ENCODE assay signal across 12 cellular contexts in genomic region chr5:150144876-150145275, GRCh38. TPM values are rescaled to one million over a fixed set of nuclear protein-coding genes. Genes with fewer than 3 reads are reported as not detected.
DNase-seq lines count a peak whose midpoint lies in the region; ATAC-seq and TF ChIP-seq lines count a peak whose summit lies in the region.
"Had no signal": no experiment of that assay in that cellular context is flagged by ENCODE, and none has a peak within 500 bp of the region (broad histone marks: within the 10 kb centered on the region; RNA-seq: fewer than 3 reads in every experiment).

No MANE protein-coding gene starts in this region.

- H3K27me3 ChIP-seq in ascending aorta, result no peaks in the 10 kb centered on the region
- H3K27me3 ChIP-seq in mesendoderm (ENCODE audit: insufficient read depth, low read length, poor library complexity), result no peaks in the 10 kb centered on the region
- no peaks in the 10 kb centered on the region for H3K27me3 ChIP-seq in testis

- H3K18ac ChIP-seq in mesendoderm (ENCODE audit: low read length), result peak overlapping the region; percentile 33

- H2BK120ac ChIP-seq in mesendoderm (ENCODE audit: low read depth, low read length), result no peak overlapping the region

- H3K36me3 ChIP-seq in ascending aorta (no peaks in the 10 kb centered on the region), mesendoderm (ENCODE audit: control insufficient read depth, insufficient read depth, low read length) (no peaks in the 10 kb centered on the region), testis (ENCODE audit: low read depth, missing control alignments) (no peaks in the 10 kb centered on the region)

- H4K5ac ChIP-seq in mesendoderm (ENCODE audit: low read length), result no peak overlapping the region

- no peaks in the 10 kb centered on the region for H3K9me3 Mint-ChIP-seq in HFFc6
- H3K9me3 Mint-ChIP-seq in activated T-helper 17 cell treated with anti-CD3 and anti-CD28 coated beads, Interleukin-2, amount 50 U/mL, for 72 hours, result no peaks in the 10 kb centered on the region
- H3K9me3 Mint-ChIP-seq: activated T-cell treated with anti-CD3 and anti-CD28 coated beads, Interleukin-2, amount 50 U/mL, for 4 hours had no signal

- H3K23ac ChIP-seq in mesendoderm (ENCODE audit: low read length), result no peak overlapping the region

- H3K27ac ChIP-seq in ascending aorta (peak overlapping the region; percentile 98 to 99), mesendoderm (ENCODE audit: low read depth, low read length) (peak overlapping the region; percentile 47), testis (peak overlapping the region; percentile 55 to 86)

- intact Hi-C loops in ascending aorta (cut with DNase I) (loop anchor here (10.0 kb wide), 1 partner anchor 450 kb away; no protein-coding TSS in a partner anchor), testis (cut with DNase I; ENCODE audit: low total_unique reads) (no loop called here)

- no peaks in the 10 kb centered on the region for H3K79me1 ChIP-seq in mesendoderm (ENCODE audit: low read length)

- peaks cover 95% of the 10 kb centered on the region for H3K4me1 Mint-ChIP-seq in HFFc6 (ENCODE audit: low read depth)
- H3K4me1 Mint-ChIP-seq in activated T-helper 17 cell treated with anti-CD3 and anti-CD28 coated beads, Interleukin-2, amount 50 U/mL, for 72 hours, result no peaks in the 10 kb centered on the region

- no peak for DNase-seq in HFFc6
- no peak for DNase-seq in ascending aorta (ENCODE audit: low spot score in 2 of 2)
- no peak for DNase-seq in mesendoderm
- no peak for DNase-seq in testis
- no peak for DNase-seq in cerebellar nuclear complex (lab: John Stamatoyannopoulos, UW)
- DNase-seq: activated T-cell treated with anti-CD3 and anti-CD28 coated beads, Interleukin-2, amount 50 U/mL, for 4 hours; DMS153; left colon; NCI-H2227 treated with DMSO at 0.1 percent for 48 hours had no signal

- peaks cover 10% of the 10 kb centered on the region for H3K27me3 Mint-ChIP-seq in HFFc6 (ENCODE audit: insufficient read depth)
- H3K27me3 Mint-ChIP-seq in activated T-helper 17 cell treated with anti-CD3 and anti-CD28 coated beads, Interleukin-2, amount 50 U/mL, for 72 hours, result peaks cover 6% of the 10 kb centered on the region

- H2BK15ac ChIP-seq in mesendoderm (replicated peaks; ENCODE audit: low read depth), result no peak overlapping the region

- no peak overlapping the region for H3K4me2 ChIP-seq in mesendoderm (ENCODE audit: low read length)

- peak overlapping the region; percentile 99 for H3K27ac Mint-ChIP-seq in HFFc6
- no peak overlapping the region for H3K27ac Mint-ChIP-seq in activated T-helper 17 cell treated with anti-CD3 and anti-CD28 coated beads, Interleukin-2, amount 50 U/mL, for 72 hours

- WGBS in mesendoderm (ENCODE audit: extremely low coverage, insufficient coverage, low lambda C conversion rate), result no CpG with 5 or more reads among the region's 4 CpGs
- 45 to 48% methylated on average over 4 of the region's 4 CpGs for WGBS in testis, 2 donors

- peak overlapping the region; percentile 0 for H2BK5ac ChIP-seq in mesendoderm (ENCODE audit: low read length)

- H3K36me3 Mint-ChIP-seq in HFFc6 (ENCODE audit: low read depth), result peaks cover 30% of the 10 kb centered on the region
- H3K36me3 Mint-ChIP-seq in activated T-helper 17 cell treated with anti-CD3 and anti-CD28 coated beads, Interleukin-2, amount 50 U/mL, for 72 hours (ENCODE audit: low read depth), result no peaks in the 10 kb centered on the region

- TF ChIP-seq CTCF in HFFc6 (IDR thresholded peaks at IDR 0.05) (no peak), ascending aorta (IDR thresholded peaks at IDR 0.05) (no peak), testis (IDR thresholded peaks at IDR 0.05) (no peak)

- no peak overlapping the region for H3K4ac ChIP-seq in mesendoderm (ENCODE audit: low read depth, low read length)

- H3K79me2 ChIP-seq in mesendoderm (ENCODE audit: control insufficient read depth, insufficient read depth, low read length), result no peaks in the 10 kb centered on the region

- H3K4me3 ChIP-seq in ascending aorta (peak overlapping the region; percentile 11 to 46), mesendoderm (ENCODE audit: low read length) (no peak overlapping the region), testis (no peak overlapping the region)

- TF ChIP-seq POLR2A in testis (IDR thresholded peaks at IDR 0.05), result no peak

- peak overlapping the region; percentile 71 for H3K4me3 Mint-ChIP-seq in HFFc6
- no peak overlapping the region for H3K4me3 Mint-ChIP-seq in activated T-helper 17 cell treated with anti-CD3 and anti-CD28 coated beads, Interleukin-2, amount 50 U/mL, for 72 hours
- H3K4me3 Mint-ChIP-seq: activated T-cell treated with anti-CD3 and anti-CD28 coated beads, Interleukin-2, amount 50 U/mL, for 4 hours had no signal

- peak overlapping the region; percentile 38 for H3K56ac ChIP-seq in mesendoderm (ENCODE audit: low read length)

- H3K9ac ChIP-seq in mesendoderm (ENCODE audit: low read length), result no peak overlapping the region

- H4K8ac ChIP-seq in mesendoderm (ENCODE audit: low read depth, low read length), result no peak overlapping the region

- ATAC-seq in activated T-helper 17 cell treated with anti-CD3 and anti-CD28 coated beads, Interleukin-2, amount 50 U/mL, for 72 hours (replicated peaks), result no peak
- ATAC-seq in GM21381 (IDR thresholded peaks at IDR 0.05; ENCODE audit: unreplicated experiment), result no peak
- ATAC-seq: activated T-cell treated with anti-CD3 and anti-CD28 coated beads, Interleukin-2, amount 50 U/mL, for 4 hours; left colon had no signal

- H3K4me1 ChIP-seq in ascending aorta, result peaks cover 61 to 95% of the 10 kb centered on the region in 2 donors
- peaks cover 12% of the 10 kb centered on the region for H3K4me1 ChIP-seq in mesendoderm (ENCODE audit: control insufficient read depth, low read depth, low read length)
- H3K4me1 ChIP-seq in testis, result peaks cover 48% of the 10 kb centered on the region

- H2AK5ac ChIP-seq in mesendoderm (ENCODE audit: low read length), result no peak overlapping the region

- H3K9me3 ChIP-seq in ascending aorta (no peaks in the 10 kb centered on the region), testis (no peaks in the 10 kb centered on the region)

RNA-seq across cellular contexts. Expression of gene PDGFRB, which starts 10.8 kb away (rescaled TPM):
- 100 to 1,000 TPM; 137 to 208 (median 180) TPM for total RNA-seq in HFFc6 (2021; fragmentation: NEBNext Ultra II Directional; extraction: Animal tissue kit (Norgen Biotek cat#: 25700))
- 341 TPM for total RNA-seq in ascending aorta
- 15.5 TPM for polyA plus RNA-seq in mesendoderm (2013, experiment 1 of 2)
- polyA plus RNA-seq in mesendoderm (2013, experiment 2 of 2), result 14.7 TPM
- 10 to 100 TPM; 71.2 to 87.0 TPM for total RNA-seq in testis
- polyA plus RNA-seq in testis (ENCODE audit: insufficient read depth, low read depth, low replicate concordance), result 61.6 TPM
- under 1 TPM; 0.26 to 0.76 TPM for total RNA-seq in activated T-helper 17 cell treated with anti-CD3 and anti-CD28 coated beads, Interleukin-2, amount 50 U/mL, for 72 hours

RNA-seq across cellular contexts. Expression of gene CDX1, which starts 21.7 kb away (rescaled TPM):
- total RNA-seq in HFFc6 (2021; fragmentation: NEBNext Ultra II Directional; extraction: Animal tissue kit (Norgen Biotek cat#: 25700)), result under 1 TPM in 1 of 6 experiments, not detected in 5; 0.11 TPM
- total RNA-seq in ascending aorta (not detected), testis (1 to 10 TPM; 3.4 to 5.2 TPM)
- 4.8 TPM for polyA plus RNA-seq in mesendoderm (2013, experiment 1 of 2)
- polyA plus RNA-seq in mesendoderm (2013, experiment 2 of 2), result 4.8 TPM
- polyA plus RNA-seq in testis (ENCODE audit: insufficient read depth, low read depth, low replicate concordance), result 3.4 TPM
- not detected for total RNA-seq in activated T-helper 17 cell treated with anti-CD3 and anti-CD28 coated beads, Interleukin-2, amount 50 U/mL, for 72 hours
- total RNA-seq: M059J had no signal

RNA-seq across cellular contexts. Expression of gene SLC6A7, which starts 45.0 kb away (rescaled TPM):
- total RNA-seq in HFFc6 (2021; fragmentation: NEBNext Ultra II Directional; extraction: Animal tissue kit (Norgen Biotek cat#: 25700)), result not detected
- total RNA-seq in ascending aorta (not detected), testis (under 1 TPM in 1 of 2 donors, not detected in 1; 0.12 TPM)
- polyA plus RNA-seq in mesendoderm (2013, experiment 1 of 2), result 0.01 TPM
- 0.04 TPM for polyA plus RNA-seq in mesendoderm (2013, experiment 2 of 2)
- not detected for polyA plus RNA-seq in testis (ENCODE audit: insufficient read depth, low read depth, low replicate concordance)
- not detected for total RNA-seq in activated T-helper 17 cell treated with anti-CD3 and anti-CD28 coated beads, Interleukin-2, amount 50 U/mL, for 72 hours
- total RNA-seq: activated T-cell treated with anti-CD3 and anti-CD28 coated beads, Interleukin-2, amount 50 U/mL, for 4 hours; M059J had no signal

RNA-seq across cellular contexts. Expression of gene CSF1R, which starts 58.5 kb away (rescaled TPM):
- total RNA-seq in HFFc6 (2021; fragmentation: NEBNext Ultra II Directional; extraction: Animal tissue kit (Norgen Biotek cat#: 25700)), result 1 to 10 TPM in 2 of 6 experiments, under 1 TPM in 4; 0.26 to 1.5 (median 0.78) TPM
- total RNA-seq in ascending aorta, result 70.9 TPM
- polyA plus RNA-seq in mesendoderm (2013, experiment 1 of 2), result 0.04 TPM
- polyA plus RNA-seq in mesendoderm (2013, experiment 2 of 2), result 0.11 TPM
- 10 to 100 TPM in 1 of 2 donors, 1 to 10 TPM in 1; 4.3 to 15.7 TPM for total RNA-seq in testis
- 25.4 TPM for polyA plus RNA-seq in testis (ENCODE audit: insufficient read depth, low read depth, low replicate concordance)
- total RNA-seq in activated T-helper 17 cell treated with anti-CD3 and anti-CD28 coated beads, Interleukin-2, amount 50 U/mL, for 72 hours, result 1 to 10 TPM in 1 of 2 donors, under 1 TPM in 1; 0.87 to 2.8 TPM

Comparison
In these comparisons a context has a peak if more than half of its experiments do, and no peak if none do; other contexts are left out.
1. H3K27ac ChIP-seq: peak in every context shown above with its lines; median percentile 98 in ascending aorta; 70 in testis; 47 in mesendoderm.
2. H3K4me3 ChIP-seq: peak in ascending aorta (2 of 2); none in mesendoderm (single experiment) and testis (0 of 2).
3. RNA of gene PDGFRB, which starts 10.8 kb away (total RNA-seq): 341 TPM in ascending aorta (single experiment), 137 to 208 TPM in HFFc6 and 71.2 to 87.0 TPM in testis; 0.26 to 0.76 TPM in activated T-helper 17 cell treated with anti-CD3 and anti-CD28 coated beads, Interleukin-2, amount 50 U/mL, for 72 hours; every median in the first group is over 10 times any median in the second.